ENCODE assay signal across 27 cellular contexts in the genomic region with DNA sequence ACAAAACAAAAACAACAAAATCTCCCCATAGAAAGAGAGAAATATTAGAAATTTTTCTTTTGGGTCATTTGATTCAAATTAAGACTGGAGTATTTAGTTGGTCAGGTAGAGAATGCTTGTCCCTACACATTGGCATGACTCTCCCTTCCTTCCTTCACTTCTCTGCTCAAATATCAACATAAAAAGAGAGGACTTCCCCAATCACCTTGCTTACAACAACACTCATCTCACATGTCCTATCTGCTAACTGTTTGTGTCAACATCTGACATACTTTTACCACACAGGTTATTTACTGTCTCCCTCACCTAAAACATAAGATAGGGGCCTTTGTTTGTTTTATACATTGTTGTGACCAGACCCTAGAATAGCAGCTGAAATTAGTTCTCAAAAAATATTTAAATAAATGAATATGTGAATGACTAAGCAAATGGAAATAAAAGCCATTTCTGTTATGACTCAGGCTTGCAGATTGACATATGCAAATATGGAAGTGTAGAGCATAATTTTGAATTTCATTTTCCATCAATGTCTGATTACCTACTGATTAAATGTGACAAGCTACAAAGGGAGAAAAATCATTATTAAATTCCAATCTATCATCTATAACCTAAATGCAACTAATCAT.
DNase-seq lines count a peak whose midpoint lies in the region; ATAC-seq, FAIRE-seq and TF ChIP-seq lines count a peak whose summit lies in the region.
"Had no signal": no experiment of that assay in that cellular context is flagged by ENCODE, and none has a peak within 500 bp of the region (broad histone marks: within the 10 kb centered on the region; RNA-seq: fewer than 3 reads in every experiment).

No MANE protein-coding gene starts in this region.

- H3K4me3 ChIP-seq in bronchial epithelial cell (ENCODE audit: low read depth, low read length) = no peak overlapping the region
- H3K4me3 ChIP-seq: BLaER1, PC-9 had no signal

- FAIRE-seq in bronchial epithelial cell (lab: Jason Lieb, UNC) = no peak
- FAIRE-seq: GM12892, GM19239, H54 had no signal

- no peaks in the 10 kb centered on the region for H3K27me3 ChIP-seq in bronchial epithelial cell (ENCODE audit: control insufficient read depth, insufficient read depth, low read length)
- H3K27me3 ChIP-seq: BLaER1 had no signal

- H3K36me3 ChIP-seq in bronchial epithelial cell (ENCODE audit: control insufficient read depth, insufficient read depth, low read length) = no peaks in the 10 kb centered on the region
- H3K36me3 ChIP-seq: BLaER1 had no signal

- DNase-seq in NCI-H510A treated with DMSO at 0.1 percent for 48 hours (lab: John Stamatoyannopoulos, UW) (peak; percentile 0), NCI-H510A (lab: John Stamatoyannopoulos, UW) (no peak), bronchial epithelial cell (ENCODE audit: low read depth) (peak; percentile 55), NCI-H345 (lab: John Stamatoyannopoulos, UW) (no peak), activated T-cell treated with anti-CD3 and anti-CD28 coated beads for 4 hours (no peak)
- no peak for DNase-seq in stimulated activated CD4-positive, alpha-beta T cell treated with anti-CD3 and anti-CD28 coated beads, Interleukin-12 subunit alpha, Interleukin-12 subunit beta, amount 100 ng/mL, for 4 hours
- DNase-seq: ACHN; Caco-2; CD4-positive, alpha-beta memory T cell; DMS 273 treated with DMSO at 0.1 percent for 48 hours; DND-41; Karpas-422; MV-4-11; NCI-H1105 treated with DMSO at 0.1 percent for 48 hours; NCI-H2029 treated with DMSO at 0.1 percent for 48 hours; NCI-H2171; NCI-H446; NCI-H748 treated with DMSO at 0.1 percent for 48 hours; PC-9; RPMI8226; SHP77 had no signal

- TF ChIP-seq CTCF in bronchial epithelial cell (IDR thresholded peaks at IDR 0.05; ENCODE audit: insufficient read depth, low read length, severe bottlenecking) = no peak

- ATAC-seq in HG03342 (IDR thresholded peaks at IDR 0.05; ENCODE audit: unreplicated experiment) (peak; percentile 55), HG02840 (IDR thresholded peaks at IDR 0.05; ENCODE audit: low FRiP score, unreplicated experiment) (no peak)

Comparison
In these comparisons a context has a peak if more than half of its experiments do, and no peak if none do; other contexts are left out.
1. DNase-seq: peak in NCI-H510A treated with DMSO at 0.1 percent for 48 hours (single experiment) and bronchial epithelial cell (single experiment); none in NCI-H510A (single experiment), NCI-H345 (single experiment), stimulated activated CD4-positive, alpha-beta T cell treated with anti-CD3 and anti-CD28 coated beads, Interleukin-12 subunit alpha, Interleukin-12 subunit beta, amount 100 ng/mL, for 4 hours (single experiment) and activated T-cell treated with anti-CD3 and anti-CD28 coated beads for 4 hours (single experiment).